In the genomic region with DNA sequence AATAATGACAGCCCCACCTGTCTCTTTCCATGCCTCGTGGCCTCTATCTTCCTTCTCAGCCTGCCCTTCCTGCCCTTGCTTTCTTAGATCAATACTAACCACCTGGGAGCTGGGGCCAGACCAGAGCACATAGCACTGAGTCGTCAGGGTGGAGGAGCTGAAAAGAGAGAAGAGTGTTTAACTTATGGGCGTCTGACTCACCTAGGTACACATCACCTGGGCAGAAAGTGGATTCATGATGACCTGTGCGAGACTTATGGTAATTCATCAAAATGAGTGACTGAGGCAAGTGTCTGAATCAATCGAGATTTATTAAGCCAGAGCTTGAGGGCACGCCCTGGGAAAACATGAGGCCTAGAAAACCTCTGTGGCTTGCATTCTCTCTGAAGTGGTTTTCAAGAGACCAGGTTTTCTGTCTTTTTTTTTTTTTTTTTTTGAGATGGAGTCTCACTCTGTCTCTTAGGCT, we compare ENCODE assay signal across 8 cellular contexts.
DNase-seq lines count a peak whose midpoint lies in the region; ATAC-seq and TF ChIP-seq lines count a peak whose summit lies in the region.

No MANE protein-coding gene starts in this region.

- peak overlapping the region; percentile 26 for H3K27ac Mint-ChIP-seq in stimulated activated effector memory CD8-positive, alpha-beta T cell treated with anti-CD3 and anti-CD28 coated beads, Interleukin-12 subunit alpha, Interleukin-12 subunit beta, amount 100 ng/mL, for 72 hours

- peak; percentile 76 for ATAC-seq in stimulated activated effector memory CD8-positive, alpha-beta T cell treated with anti-CD3 and anti-CD28 coated beads, Interleukin-12 subunit alpha, Interleukin-12 subunit beta, amount 100 ng/mL, for 72 hours
- no peak for ATAC-seq in HG03469 (IDR thresholded peaks at IDR 0.05; ENCODE audit: unreplicated experiment)
- no peak for ATAC-seq in HG02852 (IDR thresholded peaks at IDR 0.05; ENCODE audit: unreplicated experiment)
- no peak for ATAC-seq in GM19351 (IDR thresholded peaks at IDR 0.05; ENCODE audit: unreplicated experiment)

- no peaks in the 10 kb centered on the region for H3K36me3 Mint-ChIP-seq in stimulated activated effector memory CD8-positive, alpha-beta T cell treated with anti-CD3 and anti-CD28 coated beads, Interleukin-12 subunit alpha, Interleukin-12 subunit beta, amount 100 ng/mL, for 72 hours

- H3K4me3 Mint-ChIP-seq in stimulated activated effector memory CD8-positive, alpha-beta T cell treated with anti-CD3 and anti-CD28 coated beads, Interleukin-12 subunit alpha, Interleukin-12 subunit beta, amount 100 ng/mL, for 72 hours = no peak overlapping the region

- no peak overlapping the region for H3K4me3 ChIP-seq in epithelial cell of esophagus (ENCODE audit: low read length)

- DNase-seq in NCI-H2029 treated with DMSO at 0.1 percent for 48 hours (lab: John Stamatoyannopoulos, UW) (peak; percentile 97), epithelial cell of esophagus (ENCODE audit: low read depth) (peak; percentile 96), AG20443 (ENCODE audit: low spot score) (no peak)
- peak; percentile 41 to 53 for DNase-seq in activated CD4-positive, alpha-beta T cell treated with anti-CD3 and anti-CD28 coated beads, Interleukin-2, amount 50 U/mL, for 48 hours
- DNase-seq in stimulated activated effector memory CD8-positive, alpha-beta T cell treated with anti-CD3 and anti-CD28 coated beads, Interleukin-12 subunit alpha, Interleukin-12 subunit beta, amount 100 ng/mL, for 72 hours (ENCODE audit: low spot score in 2 of 2) = no peak

- TF ChIP-seq CTCF in epithelial cell of esophagus (IDR thresholded peaks at IDR 0.05; ENCODE audit: insufficient read depth, low read depth, low read length, missing control alignments) = no peak

- peaks cover 23% of the 10 kb centered on the region for H3K4me1 Mint-ChIP-seq in stimulated activated effector memory CD8-positive, alpha-beta T cell treated with anti-CD3 and anti-CD28 coated beads, Interleukin-12 subunit alpha, Interleukin-12 subunit beta, amount 100 ng/mL, for 72 hours

- H3K9me3 Mint-ChIP-seq in stimulated activated effector memory CD8-positive, alpha-beta T cell treated with anti-CD3 and anti-CD28 coated beads, Interleukin-12 subunit alpha, Interleukin-12 subunit beta, amount 100 ng/mL, for 72 hours = no peaks in the 10 kb centered on the region

Comparison
In these comparisons a context has a peak if more than half of its experiments do, and no peak if none do; other contexts are left out.
1. DNase-seq: peak in NCI-H2029 treated with DMSO at 0.1 percent for 48 hours (single experiment), activated CD4-positive, alpha-beta T cell treated with anti-CD3 and anti-CD28 coated beads, Interleukin-2, amount 50 U/mL, for 48 hours (2 of 2) and epithelial cell of esophagus (single experiment); none in stimulated activated effector memory CD8-positive, alpha-beta T cell treated with anti-CD3 and anti-CD28 coated beads, Interleukin-12 subunit alpha, Interleukin-12 subunit beta, amount 100 ng/mL, for 72 hours (0 of 2) and AG20443 (single experiment).